Comparison of ENCODE assay signal across 8 cellular contexts in genomic region chr10:103752680-103753248, GRCh38.
DNase-seq lines count a peak whose midpoint lies in the region; ATAC-seq and TF ChIP-seq lines count a peak whose summit lies in the region.

No MANE protein-coding gene starts in this region.

- no peak overlapping the region for H3K4me2 ChIP-seq in H9 (ENCODE audit: insufficient read depth, insufficient read length, low read length)

- H3K79me1 ChIP-seq in H9 (ENCODE audit: insufficient read depth, low read depth, low read length, poor library complexity, severe bottlenecking), result no peaks in the 10 kb centered on the region

- H3K27ac Mint-ChIP-seq in H9, result no peak overlapping the region
- H3K27ac Mint-ChIP-seq in mesothelial cell of epicardium, result no peak overlapping the region
- no peak overlapping the region for H3K27ac Mint-ChIP-seq in activated T-helper 17 cell treated with anti-CD3 and anti-CD28 coated beads, Interleukin-2, amount 50 U/mL, for 72 hours

- no peak overlapping the region for H3K14ac ChIP-seq in H9 (ENCODE audit: insufficient read depth, low read length)

- in situ Hi-C loops in HAP-1 (cut with MboI; ENCODE audit: low sequenced_read_pairs), result no loop called here

- H3K9me3 Mint-ChIP-seq in H9 (peaks cover 0 to 5% of the 10 kb centered on the region in 2 experiments; a peak in 1 of 5 replicates), mesothelial cell of epicardium (no peaks in the 10 kb centered on the region)
- H3K9me3 Mint-ChIP-seq in activated T-helper 17 cell treated with anti-CD3 and anti-CD28 coated beads, Interleukin-2, amount 50 U/mL, for 72 hours, result no peaks in the 10 kb centered on the region

- no peak overlapping the region for H3K4me3 ChIP-seq in HAP-1

- no peak overlapping the region for H2BK20ac ChIP-seq in H9 (ENCODE audit: low read depth, low read length, poor library complexity, severe bottlenecking)

- no peak for ATAC-seq in activated T-helper 17 cell treated with anti-CD3 and anti-CD28 coated beads, Interleukin-2, amount 50 U/mL, for 72 hours (replicated peaks)

- H3K27me3 ChIP-seq in H9 (ENCODE audit: insufficient read depth, low read length), result no peaks in the 10 kb centered on the region
- no peaks in the 10 kb centered on the region for H3K27me3 ChIP-seq in HAP-1 (ENCODE audit: low read depth)

- H4K5ac ChIP-seq in H9 (ENCODE audit: insufficient read length, low read depth, low read length), result no peak overlapping the region

- DNase-seq in AML-193 (lab: John Stamatoyannopoulos, UW) (peak; percentile 36 to 37), H9 (no peak), mesothelial cell of epicardium (ENCODE audit: low spot score in 2 of 2, unreplicated experiment in 2 of 2) (no peak), NCI-H1092 (lab: John Stamatoyannopoulos, UW) (no peak), HAP-1 (ENCODE audit: low spot score in 2 of 2) (no peak), NCI-H1092 treated with DMSO at 0.1 percent for 48 hours (lab: John Stamatoyannopoulos, UW) (no peak)
- peak; percentile 82 for DNase-seq in activated CD8-positive, alpha-beta memory T cell treated with anti-CD3 and anti-CD28 coated beads, Interleukin-2, amount 50 U/mL, for 48 hours

- H3K79me2 ChIP-seq in H9 (ENCODE audit: insufficient read depth, low read length), result no peaks in the 10 kb centered on the region

- H2BK15ac ChIP-seq in H9 (ENCODE audit: low read depth, low read length), result no peak overlapping the region

- H4K20me1 ChIP-seq in H9 (ENCODE audit: control insufficient read depth, insufficient read depth, insufficient read length), result no peaks in the 10 kb centered on the region

- H3K4me3 Mint-ChIP-seq in H9 (no peak overlapping the region), mesothelial cell of epicardium (no peak overlapping the region)
- no peak overlapping the region for H3K4me3 Mint-ChIP-seq in activated T-helper 17 cell treated with anti-CD3 and anti-CD28 coated beads, Interleukin-2, amount 50 U/mL, for 72 hours

- no peak overlapping the region for H2AK5ac ChIP-seq in H9 (ENCODE audit: insufficient read length, low read length)

- WGBS in H9 (ENCODE audit: extremely low coverage, insufficient read length, low lambda C conversion rate), result no CpG with 5 or more reads among the region's 3 CpGs

- H3K23me2 ChIP-seq in H9 (ENCODE audit: insufficient read length, low read depth, low read length, poor library complexity, severe bottlenecking), result no peaks in the 10 kb centered on the region

- no peak overlapping the region for H3K27ac ChIP-seq in H9 (ENCODE audit: insufficient read length, low read depth, low read length)

- H3K4ac ChIP-seq in H9 (ENCODE audit: low read depth, low read length), result no peak overlapping the region

- no peak overlapping the region for H4K8ac ChIP-seq in H9 (replicated peaks; ENCODE audit: insufficient read length, low read depth, low read length)

- H3K4me1 Mint-ChIP-seq in H9 (peaks cover 13% of the 10 kb centered on the region in 2 experiments), mesothelial cell of epicardium (peaks cover 13% of the 10 kb centered on the region)
- H3K4me1 Mint-ChIP-seq in activated T-helper 17 cell treated with anti-CD3 and anti-CD28 coated beads, Interleukin-2, amount 50 U/mL, for 72 hours, result peaks cover 26% of the 10 kb centered on the region

- H3K23ac ChIP-seq in H9 (ENCODE audit: insufficient read length, low read depth, low read length), result no peak overlapping the region

- H4K91ac ChIP-seq in H9 (ENCODE audit: insufficient read length, low read depth, low read length), result no peak overlapping the region

- no peaks in the 10 kb centered on the region for H3K36me3 ChIP-seq in HAP-1 (replicated peaks)

- H3K9me3 ChIP-seq in H9 (ENCODE audit: control insufficient read depth, low read depth, low read length), result no peaks in the 10 kb centered on the region
- H3K9me3 ChIP-seq in HAP-1, result peaks cover 6% of the 10 kb centered on the region; the same call in 1 of the 2 replicates

- TF ChIP-seq CTCF in H9 (conservative IDR thresholded peaks at IDR 0.05) (peak; percentile 97), mesothelial cell of epicardium (IDR thresholded peaks at IDR 0.05; ENCODE audit: unreplicated experiment) (peak; percentile 88)

- H3K4me1 ChIP-seq in H9 (ENCODE audit: insufficient read depth, low read length) (peaks cover under 1% of the 10 kb centered on the region; the same call in 1 of the 2 replicates), HAP-1 (no peaks in the 10 kb centered on the region)

- H2BK120ac ChIP-seq in H9 (ENCODE audit: low read depth, low read length, poor library complexity, severe bottlenecking), result no peak overlapping the region

- H3K9ac ChIP-seq in H9 (ENCODE audit: extremely low read depth, insufficient read length, low read length), result no peak overlapping the region

- no peak overlapping the region for H2BK5ac ChIP-seq in H9 (ENCODE audit: insufficient read length, low read length)

- no peak overlapping the region for H3K18ac ChIP-seq in H9 (ENCODE audit: insufficient read length, low read depth, low read length)

- H3K36me3 Mint-ChIP-seq in H9 (ENCODE audit: insufficient read depth in 1 of 3, low read depth in 3 of 3) (no peaks in the 10 kb centered on the region; a peak in 1 of 7 replicates), mesothelial cell of epicardium (no peaks in the 10 kb centered on the region)
- H3K36me3 Mint-ChIP-seq in activated T-helper 17 cell treated with anti-CD3 and anti-CD28 coated beads, Interleukin-2, amount 50 U/mL, for 72 hours (ENCODE audit: low read depth), result peaks cover 5% of the 10 kb centered on the region

- H2BK12ac ChIP-seq in H9 (ENCODE audit: insufficient read length, low read depth, low read length), result no peak overlapping the region

- no peak overlapping the region for H2AFZ ChIP-seq in H9 (ENCODE audit: low read length)

- H3T11ph ChIP-seq in H9 (ENCODE audit: low read length), result no peak overlapping the region

- no peak overlapping the region for H3K56ac ChIP-seq in H9 (ENCODE audit: insufficient read length, low read depth, low read length)

- H3K27me3 Mint-ChIP-seq in H9 (ENCODE audit: low read depth) (peaks cover 1% of the 10 kb centered on the region), mesothelial cell of epicardium (ENCODE audit: low read depth) (no peaks in the 10 kb centered on the region)
- H3K27me3 Mint-ChIP-seq in activated T-helper 17 cell treated with anti-CD3 and anti-CD28 coated beads, Interleukin-2, amount 50 U/mL, for 72 hours, result no peaks in the 10 kb centered on the region

Comparison
In these comparisons a context has a peak if more than half of its experiments do, and no peak if none do; other contexts are left out.
1. DNase-seq: peak in AML-193 (2 of 2) and activated CD8-positive, alpha-beta memory T cell treated with anti-CD3 and anti-CD28 coated beads, Interleukin-2, amount 50 U/mL, for 48 hours (single experiment); none in H9 (single experiment), mesothelial cell of epicardium (0 of 2), NCI-H1092 (single experiment), HAP-1 (0 of 2) and NCI-H1092 treated with DMSO at 0.1 percent for 48 hours (single experiment).